In genomic region chr14:20382526-20382925, GRCh38 we compare ENCODE assay signal across 29 cellular contexts. TPM values are rescaled to one million over a fixed set of nuclear protein-coding genes. Genes with fewer than 3 reads are reported as not detected.
"Had no signal": no experiment of that assay in that cellular context is flagged by ENCODE, and none has a peak within 500 bp of the region (broad histone marks: within the 10 kb centered on the region; RNA-seq: fewer than 3 reads in every experiment).

No MANE protein-coding gene starts in this region.

- DNase-seq: activated CD4-positive, alpha-beta T cell treated with anti-CD3 and anti-CD28 coated beads, Interleukin-2, amount 10 ng/mL, durations not matched to agents 24 days and 14 days; activated CD4-positive, alpha-beta T cell treated with anti-CD3 and anti-CD28 coated beads, Interleukin-2, amount 50 U/mL, for 48 hours; activated CD4-positive, CD25-positive, alpha-beta regulatory T cell treated with anti-CD3 and anti-CD28 coated beads, Interleukin-2, amount 50 U/mL, for 72 hours; activated gamma-delta T cell; activated naive CD4-positive, alpha-beta T cell treated with anti-CD3 and anti-CD28 coated beads, Interleukin-2, amount 10 ng/mL, durations not matched to agents 7 days and 5 days; activated naive CD8-positive, alpha-beta T cell treated with anti-CD3 and anti-CD28 coated beads, Interleukin-2, amount 10 ng/mL, durations not matched to agents 7 days and 5 days; activated T-cell treated with anti-CD3 and anti-CD28 coated beads for 4 hours; activated T-cell treated with anti-CD3 and anti-CD28 coated beads, Interleukin-2, amount 50 U/mL, for 48 hours; adrenal gland; body of pancreas; Kasumi-1; KBM-7; NCI-H1105 treated with DMSO at 0.1 percent for 48 hours; NCI-H1436 treated with DMSO at 0.1 percent for 48 hours; NCI-H187; NCI-H2081; NCI-H446; NCI-H524; Peyer's patch; SHP77; SW 1271; T-helper 17 cell; T-helper 9 cell had no signal

- H3K27me3 Mint-ChIP-seq: activated CD4-positive, alpha-beta T cell treated with anti-CD3 and anti-CD28 coated beads, Interleukin-2, amount 10 ng/mL, durations not matched to agents 24 days and 14 days; activated naive CD4-positive, alpha-beta T cell treated with anti-CD3 and anti-CD28 coated beads, Interleukin-2, amount 10 ng/mL, durations not matched to agents 7 days and 5 days; activated naive CD8-positive, alpha-beta T cell treated with anti-CD3 and anti-CD28 coated beads, Interleukin-2, amount 10 ng/mL, durations not matched to agents 7 days and 5 days; activated T-helper 17 cell treated with anti-CD3 and anti-CD28 coated beads, Interleukin-2, amount 50 U/mL, for 72 hours; central memory CD8-positive, alpha-beta T cell; T-helper 17 cell had no signal

- H3K9me3 ChIP-seq: adrenal gland, ascending aorta, body of pancreas, Peyer's patch, SJSA1 had no signal

- H3K4me1 ChIP-seq: adrenal gland, ascending aorta, body of pancreas, SJSA1 had no signal

- H3K9me3 Mint-ChIP-seq: activated CD4-positive, alpha-beta T cell treated with anti-CD3 and anti-CD28 coated beads, Interleukin-2, amount 10 ng/mL, durations not matched to agents 24 days and 14 days; activated naive CD4-positive, alpha-beta T cell treated with anti-CD3 and anti-CD28 coated beads, Interleukin-2, amount 10 ng/mL, durations not matched to agents 7 days and 5 days; activated naive CD8-positive, alpha-beta T cell treated with anti-CD3 and anti-CD28 coated beads, Interleukin-2, amount 10 ng/mL, durations not matched to agents 7 days and 5 days; activated T-helper 17 cell treated with anti-CD3 and anti-CD28 coated beads, Interleukin-2, amount 50 U/mL, for 72 hours; central memory CD8-positive, alpha-beta T cell; WTC11 had no signal

- H3K4me1 Mint-ChIP-seq: activated CD4-positive, alpha-beta T cell treated with anti-CD3 and anti-CD28 coated beads, Interleukin-2, amount 10 ng/mL, durations not matched to agents 24 days and 14 days; activated naive CD4-positive, alpha-beta T cell treated with anti-CD3 and anti-CD28 coated beads, Interleukin-2, amount 10 ng/mL, durations not matched to agents 7 days and 5 days; activated T-helper 17 cell treated with anti-CD3 and anti-CD28 coated beads, Interleukin-2, amount 50 U/mL, for 72 hours; central memory CD8-positive, alpha-beta T cell; WTC11 had no signal

- H3K4me3 ChIP-seq: adrenal gland, ascending aorta, body of pancreas, Peyer's patch, SJSA1 had no signal

- H3K4me3 Mint-ChIP-seq: activated CD4-positive, alpha-beta T cell treated with anti-CD3 and anti-CD28 coated beads, Interleukin-2, amount 10 ng/mL, durations not matched to agents 24 days and 14 days; activated naive CD4-positive, alpha-beta T cell treated with anti-CD3 and anti-CD28 coated beads, Interleukin-2, amount 10 ng/mL, durations not matched to agents 7 days and 5 days; activated naive CD8-positive, alpha-beta T cell treated with anti-CD3 and anti-CD28 coated beads, Interleukin-2, amount 10 ng/mL, durations not matched to agents 7 days and 5 days; activated T-helper 17 cell treated with anti-CD3 and anti-CD28 coated beads, Interleukin-2, amount 50 U/mL, for 72 hours; central memory CD8-positive, alpha-beta T cell; T-helper 17 cell; WTC11 had no signal

- H3K27ac Mint-ChIP-seq: activated CD4-positive, alpha-beta T cell treated with anti-CD3 and anti-CD28 coated beads, Interleukin-2, amount 10 ng/mL, durations not matched to agents 24 days and 14 days; activated naive CD4-positive, alpha-beta T cell treated with anti-CD3 and anti-CD28 coated beads, Interleukin-2, amount 10 ng/mL, durations not matched to agents 7 days and 5 days; activated naive CD8-positive, alpha-beta T cell treated with anti-CD3 and anti-CD28 coated beads, Interleukin-2, amount 10 ng/mL, durations not matched to agents 7 days and 5 days; activated T-helper 17 cell treated with anti-CD3 and anti-CD28 coated beads, Interleukin-2, amount 50 U/mL, for 72 hours; T-helper 17 cell; WTC11 had no signal

- ATAC-seq: activated T-helper 17 cell treated with anti-CD3 and anti-CD28 coated beads, Interleukin-2, amount 50 U/mL, for 72 hours; body of pancreas; SK-N-SH treated with all-trans-retinoic acid at 6 μM for 48 hours; T-helper 17 cell; WTC11 had no signal

- H3K27ac ChIP-seq: adrenal gland, ascending aorta, body of pancreas, Peyer's patch, SJSA1 had no signal

- H3K27me3 ChIP-seq: adrenal gland, ascending aorta, body of pancreas, Peyer's patch, SJSA1 had no signal

RNA-seq across cellular contexts. Expression of gene KLHL33, which starts 53.4 kb away (rescaled TPM):
- total RNA-seq: ascending aorta, SJSA1 had no signal
